ENCODE assay signal across 13 cellular contexts in genomic region chr12:57741413-57741789, GRCh38. TPM values are rescaled to one million over a fixed set of nuclear protein-coding genes. Genes with fewer than 3 reads are reported as not detected.
DNase-seq lines count a peak whose midpoint lies in the region; ATAC-seq and TF ChIP-seq lines count a peak whose summit lies in the region.
"Had no signal": no experiment of that assay in that cellular context is flagged by ENCODE, and none has a peak within 500 bp of the region (broad histone marks: within the 10 kb centered on the region; RNA-seq: fewer than 3 reads in every experiment).

No MANE protein-coding gene starts in this region.

- H3K4me2 ChIP-seq in Karpas-422 (ENCODE audit: low read depth, low read length, poor library complexity, severe bottlenecking) = peak overlapping the region; percentile 72

- no peaks in the 10 kb centered on the region for H3K36me3 ChIP-seq in Karpas-422 (ENCODE audit: insufficient read depth, low read length)
- H3K36me3 ChIP-seq in gastrocnemius medialis = peaks cover 0 to 1% of the 10 kb centered on the region in 2 donors
- H3K36me3 ChIP-seq: prostate gland had no signal

- H3K4me3 Mint-ChIP-seq in activated CD8-positive, alpha-beta memory T cell treated with anti-CD3 and anti-CD28 coated beads, Interleukin-2, amount 10 ng/mL, durations not matched to agents 7 days and 5 days = peak overlapping the region; percentile 99
- peak overlapping the region; percentile 83 for H3K4me3 Mint-ChIP-seq in central memory CD8-positive, alpha-beta T cell
- H3K4me3 Mint-ChIP-seq in chondrocyte (ENCODE audit: unreplicated experiment) = no peak overlapping the region
- H3K4me3 Mint-ChIP-seq in osteocyte (ENCODE audit: unreplicated experiment) = no peak overlapping the region

- peaks cover 9% of the 10 kb centered on the region for H3K36me3 Mint-ChIP-seq in activated CD8-positive, alpha-beta memory T cell treated with anti-CD3 and anti-CD28 coated beads, Interleukin-2, amount 10 ng/mL, durations not matched to agents 7 days and 5 days
- H3K36me3 Mint-ChIP-seq in central memory CD8-positive, alpha-beta T cell (ENCODE audit: insufficient read depth) = peaks cover 32% of the 10 kb centered on the region
- peaks cover 2% of the 10 kb centered on the region for H3K36me3 Mint-ChIP-seq in chondrocyte (ENCODE audit: low read depth)
- peaks cover 4% of the 10 kb centered on the region for H3K36me3 Mint-ChIP-seq in osteocyte (ENCODE audit: unreplicated experiment)

- TF ChIP-seq POLR2A in gastrocnemius medialis (IDR thresholded peaks at IDR 0.05) = no peak

- no peak for TF ChIP-seq CTCF in gastrocnemius medialis (IDR thresholded peaks at IDR 0.05 in 4 of 5, conservative IDR thresholded peaks at IDR 0.05 in 1 of 5)
- no peak for TF ChIP-seq CTCF in chondrocyte (IDR thresholded peaks at IDR 0.05)
- TF ChIP-seq CTCF in osteocyte (IDR thresholded peaks at IDR 0.05) = no peak

- H3K4me3 ChIP-seq in Karpas-422 (ENCODE audit: low read length) (peak overlapping the region; percentile 83), gastrocnemius medialis (peak overlapping the region in 1 of 4 donors; percentile 29)
- H3K4me3 ChIP-seq: cardiac muscle cell, prostate gland had no signal

- ATAC-seq in activated CD8-positive, alpha-beta memory T cell treated with anti-CD3 and anti-CD28 coated beads, Interleukin-2, amount 10 ng/mL, durations not matched to agents 7 days and 5 days = no peak
- no peak for ATAC-seq in central memory CD8-positive, alpha-beta T cell (replicated peaks; ENCODE audit: extremely low read depth, poor library complexity, severe bottlenecking)
- ATAC-seq in gastrocnemius medialis = no peak

- in situ Hi-C loops in gastrocnemius medialis (cut with MboI; ENCODE audit: low sequenced_read_pairs in 4 of 4) = no loop called here

- H3K4me1 ChIP-seq in Karpas-422 (ENCODE audit: low read length) = peaks cover 44% of the 10 kb centered on the region
- H3K4me1 ChIP-seq in gastrocnemius medialis = peaks cover 19 to 20% of the 10 kb centered on the region in 2 donors

- H4K20me1 ChIP-seq in Karpas-422 (ENCODE audit: insufficient read depth, low read depth, low read length) = no peaks in the 10 kb centered on the region

- H3K27me3 ChIP-seq in Karpas-422 (ENCODE audit: low read length) (no peaks in the 10 kb centered on the region), gastrocnemius medialis (peaks cover 33 to 41% (median 37%) of the 10 kb centered on the region in 3 donors)

- H3K27ac ChIP-seq in Karpas-422 (ENCODE audit: low read length) (peak overlapping the region; percentile 24; the same call in 1 of the 2 replicates), gastrocnemius medialis (peak overlapping the region in 3 of 4 donors; percentile 54 to 93 (median 62))
- H3K27ac ChIP-seq: cardiac muscle cell, prostate gland had no signal

- no peaks in the 10 kb centered on the region for H3K9me2 ChIP-seq in Karpas-422 (replicated peaks; ENCODE audit: insufficient read depth, low read length)

- peaks cover 56% of the 10 kb centered on the region for H3K4me1 Mint-ChIP-seq in activated CD8-positive, alpha-beta memory T cell treated with anti-CD3 and anti-CD28 coated beads, Interleukin-2, amount 10 ng/mL, durations not matched to agents 7 days and 5 days
- H3K4me1 Mint-ChIP-seq in central memory CD8-positive, alpha-beta T cell = peaks cover 63% of the 10 kb centered on the region
- H3K4me1 Mint-ChIP-seq in chondrocyte (ENCODE audit: low read depth) (peaks cover 33% of the 10 kb centered on the region), osteocyte (ENCODE audit: unreplicated experiment) (peaks cover 30% of the 10 kb centered on the region)

- peak overlapping the region; percentile 88 for H3K27ac Mint-ChIP-seq in activated CD8-positive, alpha-beta memory T cell treated with anti-CD3 and anti-CD28 coated beads, Interleukin-2, amount 10 ng/mL, durations not matched to agents 7 days and 5 days
- H3K27ac Mint-ChIP-seq in central memory CD8-positive, alpha-beta T cell (ENCODE audit: low read depth) = peak overlapping the region; percentile 88
- H3K27ac Mint-ChIP-seq in chondrocyte (ENCODE audit: unreplicated experiment) = no peak overlapping the region
- H3K27ac Mint-ChIP-seq in osteocyte (ENCODE audit: unreplicated experiment) = no peak overlapping the region

- no peaks in the 10 kb centered on the region for H3K27me3 Mint-ChIP-seq in activated CD8-positive, alpha-beta memory T cell treated with anti-CD3 and anti-CD28 coated beads, Interleukin-2, amount 10 ng/mL, durations not matched to agents 7 days and 5 days
- H3K27me3 Mint-ChIP-seq in central memory CD8-positive, alpha-beta T cell = no peaks in the 10 kb centered on the region
- H3K27me3 Mint-ChIP-seq in chondrocyte (ENCODE audit: low read depth) = peaks cover 30% of the 10 kb centered on the region
- H3K27me3 Mint-ChIP-seq in osteocyte (ENCODE audit: unreplicated experiment) = peaks cover 42% of the 10 kb centered on the region

- H3K9me3 ChIP-seq in Karpas-422 (ENCODE audit: low read length) (no peaks in the 10 kb centered on the region), gastrocnemius medialis (no peaks in the 10 kb centered on the region)
- H3K9me3 ChIP-seq: prostate gland had no signal

- peaks cover 30% of the 10 kb centered on the region for H3K79me2 ChIP-seq in Karpas-422 (ENCODE audit: low read length)

- peak overlapping the region; percentile 82 for H3K9ac ChIP-seq in Karpas-422 (ENCODE audit: low read length)

- CTCF ChIA-PET in activated CD8-positive, alpha-beta memory T cell treated with anti-CD3 and anti-CD28 coated beads, Interleukin-2, amount 10 ng/mL, durations not matched to agents 7 days and 5 days (lab: Charles Lee) = interaction anchor here (0.7 to 3.0 kb wide), 25 partner anchors 9 to 528 kb away, joined by 3 to 22 read pairs (median 5); partner anchors contain the start of genes B4GALNT1, DCTN2, GLI1 and MARCHF9

- H2AFZ ChIP-seq in Karpas-422 (ENCODE audit: low read length) = no peak overlapping the region

- intact Hi-C loops in gastrocnemius medialis (cut with DNase I; ENCODE audit: low total_unique reads) = no loop called here

- no peaks in the 10 kb centered on the region for H3K9me3 Mint-ChIP-seq in activated CD8-positive, alpha-beta memory T cell treated with anti-CD3 and anti-CD28 coated beads, Interleukin-2, amount 10 ng/mL, durations not matched to agents 7 days and 5 days (ENCODE audit: low read depth)
- H3K9me3 Mint-ChIP-seq in central memory CD8-positive, alpha-beta T cell = no peaks in the 10 kb centered on the region
- no peaks in the 10 kb centered on the region for H3K9me3 Mint-ChIP-seq in chondrocyte (ENCODE audit: low read depth)
- no peaks in the 10 kb centered on the region for H3K9me3 Mint-ChIP-seq in osteocyte (ENCODE audit: unreplicated experiment)

- no peak for DNase-seq in activated CD8-positive, alpha-beta memory T cell treated with anti-CD3 and anti-CD28 coated beads, Interleukin-2, amount 10 ng/mL, durations not matched to agents 7 days and 5 days
- no peak for DNase-seq in activated CD8-positive, alpha-beta memory T cell treated with anti-CD3 and anti-CD28 coated beads for 24 hours
- no peak for DNase-seq in Karpas-422
- no peak for DNase-seq in central memory CD8-positive, alpha-beta T cell (ENCODE audit: low spot score in 2 of 2)
- no peak for DNase-seq in gastrocnemius medialis
- no peak for DNase-seq in chondrocyte (ENCODE audit: low spot score)
- DNase-seq in osteocyte (ENCODE audit: extremely low spot score, unreplicated experiment) = no peak
- DNase-seq in NK-92 treated with Interleukin-12 subunit alpha and Interleukin-12 subunit beta, amount 100 ng/mL, for 24 hours (lab: John Stamatoyannopoulos, UW) = no peak
- DNase-seq: foreskin fibroblast, NCI-H748 treated with DMSO at 0.1 percent for 48 hours had no signal

RNA-seq across cellular contexts. Expression of gene AGAP2, which starts 2.9 kb away (rescaled TPM):
- 10 to 100 TPM; 70.7 to 72.7 TPM for total RNA-seq in activated CD8-positive, alpha-beta memory T cell treated with anti-CD3 and anti-CD28 coated beads, Interleukin-2, amount 10 ng/mL, durations not matched to agents 7 days and 5 days
- 6.7 and 12.0 TPM in 2 replicates for total RNA-seq in Karpas-422 (2014; rRNA removed; shearing (Covaris generic); ENCODE audit: low replicate concordance)
- 1 to 10 TPM; 1.8 to 5.4 (median 3.7) TPM for total RNA-seq in gastrocnemius medialis
- total RNA-seq in chondrocyte = 1.9 to 3.1 TPM (median 1.9 TPM) in 3 replicates
- 2.4 and 2.6 TPM in 2 replicates for total RNA-seq in osteocyte
- total RNA-seq: kidney epithelial cell had no signal

RNA-seq across cellular contexts. Expression of gene TSPAN31, which starts 3.4 kb away (rescaled TPM):
- 10 to 100 TPM in 1 of 2 experiments, 1 to 10 TPM in 1; 10.0 to 19.4 TPM for total RNA-seq in activated CD8-positive, alpha-beta memory T cell treated with anti-CD3 and anti-CD28 coated beads, Interleukin-2, amount 10 ng/mL, durations not matched to agents 7 days and 5 days
- total RNA-seq in Karpas-422 (2014; rRNA removed; shearing (Covaris generic); ENCODE audit: low replicate concordance) = 33.3 and 42.7 TPM in 2 replicates
- total RNA-seq in gastrocnemius medialis = 10 to 100 TPM; 25.5 to 58.9 (median 32.2) TPM
- 21.2 to 29.3 TPM (median 21.5 TPM) in 3 replicates for total RNA-seq in chondrocyte
- 36.2 and 37.4 TPM in 2 replicates for total RNA-seq in osteocyte

RNA-seq across cellular contexts. Expression of gene CDK4, which starts 10.7 kb away (rescaled TPM):
- total RNA-seq in activated CD8-positive, alpha-beta memory T cell treated with anti-CD3 and anti-CD28 coated beads, Interleukin-2, amount 10 ng/mL, durations not matched to agents 7 days and 5 days = 100 to 1,000 TPM; 127 to 167 TPM
- 154 and 164 TPM in 2 replicates for total RNA-seq in Karpas-422 (2014; rRNA removed; shearing (Covaris generic); ENCODE audit: low replicate concordance)
- 10 to 100 TPM; 39.7 to 55.5 (median 47.4) TPM for total RNA-seq in gastrocnemius medialis
- total RNA-seq in chondrocyte = 136 to 140 TPM (median 139 TPM) in 3 replicates
- 137 and 142 TPM in 2 replicates for total RNA-seq in osteocyte

RNA-seq across cellular contexts. Expression of gene MARCHF9, which starts 13.5 kb away (rescaled TPM):
- 10 to 100 TPM; 21.0 to 24.9 TPM for total RNA-seq in activated CD8-positive, alpha-beta memory T cell treated with anti-CD3 and anti-CD28 coated beads, Interleukin-2, amount 10 ng/mL, durations not matched to agents 7 days and 5 days
- 30.3 and 45.9 TPM in 2 replicates for total RNA-seq in Karpas-422 (2014; rRNA removed; shearing (Covaris generic); ENCODE audit: low replicate concordance)
- 10 to 100 TPM in 1 of 4 donors, 1 to 10 TPM in 3; 4.8 to 11.3 (median 7.9) TPM for total RNA-seq in gastrocnemius medialis
- total RNA-seq in chondrocyte = 17.3 to 22.1 TPM (median 21.8 TPM) in 3 replicates
- 19.2 and 21.1 TPM in 2 replicates for total RNA-seq in osteocyte

RNA-seq across cellular contexts. Expression of gene CYP27B1, which starts 25.5 kb away (rescaled TPM):
- total RNA-seq in activated CD8-positive, alpha-beta memory T cell treated with anti-CD3 and anti-CD28 coated beads, Interleukin-2, amount 10 ng/mL, durations not matched to agents 7 days and 5 days = 1 to 10 TPM; 4.5 to 5.4 TPM
- total RNA-seq in Karpas-422 (2014; rRNA removed; shearing (Covaris generic); ENCODE audit: low replicate concordance) = 0.86 and 3.5 TPM in 2 replicates
- total RNA-seq in gastrocnemius medialis (not detected), chondrocyte (2.1 to 3.2 TPM (median 2.3 TPM) in 3 replicates), osteocyte (1.7 and 2.3 TPM in 2 replicates)

Comparison
In these comparisons a context has a peak if more than half of its experiments do, and no peak if none do; other contexts are left out.
1. H3K27ac Mint-ChIP-seq: peak in activated CD8-positive, alpha-beta memory T cell treated with anti-CD3 and anti-CD28 coated beads, Interleukin-2, amount 10 ng/mL, durations not matched to agents 7 days and 5 days (single experiment) and central memory CD8-positive, alpha-beta T cell (single experiment); none in chondrocyte (single experiment) and osteocyte (single experiment).
2. H3K4me3 Mint-ChIP-seq: peak in activated CD8-positive, alpha-beta memory T cell treated with anti-CD3 and anti-CD28 coated beads, Interleukin-2, amount 10 ng/mL, durations not matched to agents 7 days and 5 days (single experiment) and central memory CD8-positive, alpha-beta T cell (single experiment); none in chondrocyte (single experiment) and osteocyte (single experiment).